In the genomic region with DNA sequence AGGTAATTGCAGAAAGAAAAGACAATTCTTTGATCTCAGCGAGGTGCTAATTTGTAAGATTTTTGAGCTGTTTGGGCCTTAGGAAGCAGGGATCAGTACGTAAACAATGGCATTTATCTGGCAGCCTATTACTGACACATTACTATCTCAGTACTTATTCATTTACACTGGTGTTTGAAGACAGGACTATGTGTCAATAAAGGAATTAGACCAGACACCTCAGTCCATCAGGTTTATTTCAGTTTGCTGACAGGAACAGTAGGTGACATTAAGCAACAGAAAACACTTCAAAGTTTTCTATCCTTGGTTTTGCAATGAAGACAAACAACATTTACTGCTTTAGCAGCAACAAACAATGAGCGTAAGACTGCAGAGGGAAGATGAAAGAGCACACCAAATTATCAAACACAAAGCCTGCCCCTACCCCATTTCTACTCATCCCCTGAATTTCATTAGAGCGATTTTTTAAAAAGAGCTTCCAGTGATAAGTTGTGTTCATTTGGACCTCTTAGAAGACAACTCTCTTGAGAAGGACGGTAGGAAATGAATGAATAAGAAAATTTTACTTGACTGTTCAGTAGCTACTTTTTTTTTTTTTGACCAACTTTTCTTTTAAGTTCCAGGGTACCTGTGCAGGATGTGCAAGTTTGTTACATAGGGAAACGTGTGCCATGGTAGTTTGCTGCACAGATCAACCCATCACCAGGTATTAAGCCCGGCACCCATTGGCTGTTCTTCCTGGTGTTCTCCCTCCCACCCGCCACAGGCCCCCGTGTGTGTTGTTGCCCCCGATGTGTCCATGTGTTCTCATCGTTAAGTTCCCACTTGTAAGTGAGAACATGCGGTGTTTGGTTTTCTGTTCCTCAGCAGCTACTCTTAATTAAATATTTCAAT, we compare ENCODE assay signal across 1 cellular context.
TF ChIP-seq lines count a peak whose summit lies in the region.

No MANE protein-coding gene starts in this region.

TF ChIP-seq in HepG2, 621 proteins besides CTCF, POLR2A, EP300 and RAD21 (continued from another document and continues in another):
- TF ChIP-seq, protein P1, sequence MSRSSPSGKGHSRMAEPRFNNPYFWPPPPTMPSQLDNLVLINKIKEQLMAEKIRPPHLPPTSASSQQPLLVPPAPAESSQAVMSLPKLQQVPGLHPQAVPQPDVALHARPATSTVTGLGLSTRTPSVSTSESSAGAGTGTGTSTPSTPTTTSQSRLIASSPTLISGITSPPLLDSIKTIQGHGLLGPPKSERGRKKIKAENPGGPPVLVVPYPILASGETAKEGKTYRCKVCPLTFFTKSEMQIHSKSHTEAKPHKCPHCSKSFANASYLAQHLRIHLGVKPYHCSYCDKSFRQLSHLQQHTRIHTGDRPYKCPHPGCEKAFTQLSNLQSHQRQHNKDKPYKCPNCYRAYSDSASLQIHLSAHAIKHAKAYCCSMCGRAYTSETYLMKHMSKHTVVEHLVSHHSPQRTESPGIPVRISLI (CRISPR knock-in tag; IDR thresholded peaks at IDR 0.05; ENCODE audit: borderline replicate concordance), result no peak
- TF ChIP-seq ELF4 (CRISPR knock-in tag; IDR thresholded peaks at IDR 0.05; ENCODE audit: borderline replicate concordance), result peak; percentile 51; the same call in 1 of the 2 replicates
- peak; percentile 100 for TF ChIP-seq TBX2 (CRISPR knock-in tag; IDR thresholded peaks at IDR 0.05; ENCODE audit: borderline replicate concordance)
- TF ChIP-seq, protein P2, sequence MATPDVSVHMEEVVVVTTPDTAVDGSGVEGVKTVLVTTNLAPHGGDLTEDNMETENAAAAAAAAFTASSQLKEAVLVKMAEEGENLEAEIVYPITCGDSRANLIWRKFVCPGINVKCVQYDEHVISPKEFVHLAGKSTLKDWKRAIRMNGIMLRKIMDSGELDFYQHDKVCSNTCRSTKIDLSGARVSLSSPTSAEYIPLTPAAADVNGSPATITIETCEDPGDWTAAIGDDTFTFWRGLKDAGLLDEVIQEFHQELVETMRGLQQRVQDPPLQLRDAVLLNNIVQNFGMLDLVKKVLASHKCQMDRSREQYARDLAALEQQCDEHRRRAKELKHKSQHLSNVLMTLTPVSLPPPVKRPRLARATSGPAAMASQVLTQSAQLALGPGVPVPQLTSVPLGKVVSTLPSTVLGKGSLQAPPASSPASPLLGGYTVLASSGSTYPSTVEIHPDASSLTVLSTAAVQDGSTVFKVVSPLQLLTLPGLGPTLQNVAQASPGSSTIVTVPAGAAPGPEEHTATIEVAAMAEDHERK (CRISPR knock-in tag; IDR thresholded peaks at IDR 0.05; ENCODE audit: low read depth), result no peak
- no peak for TF ChIP-seq ZNF75D (CRISPR knock-in tag; IDR thresholded peaks at IDR 0.05; ENCODE audit: borderline replicate concordance)
- no peak for TF ChIP-seq ZSCAN25 (CRISPR knock-in tag; IDR thresholded peaks at IDR 0.05)
- TF ChIP-seq CEBPB (IDR thresholded peaks at IDR 0.05; ENCODE audit: borderline replicate concordance, low read depth, low read length), result peak; percentile 83; the same call in 1 of the 2 replicates
- TF ChIP-seq ZNF749 (CRISPR knock-in tag; IDR thresholded peaks at IDR 0.05; ENCODE audit: borderline replicate concordance), result no peak; the same call in 1 of the 2 replicates
- TF ChIP-seq MATR3 (CRISPR knock-in tag; IDR thresholded peaks at IDR 0.05), result no peak
- TF ChIP-seq, protein P3, sequence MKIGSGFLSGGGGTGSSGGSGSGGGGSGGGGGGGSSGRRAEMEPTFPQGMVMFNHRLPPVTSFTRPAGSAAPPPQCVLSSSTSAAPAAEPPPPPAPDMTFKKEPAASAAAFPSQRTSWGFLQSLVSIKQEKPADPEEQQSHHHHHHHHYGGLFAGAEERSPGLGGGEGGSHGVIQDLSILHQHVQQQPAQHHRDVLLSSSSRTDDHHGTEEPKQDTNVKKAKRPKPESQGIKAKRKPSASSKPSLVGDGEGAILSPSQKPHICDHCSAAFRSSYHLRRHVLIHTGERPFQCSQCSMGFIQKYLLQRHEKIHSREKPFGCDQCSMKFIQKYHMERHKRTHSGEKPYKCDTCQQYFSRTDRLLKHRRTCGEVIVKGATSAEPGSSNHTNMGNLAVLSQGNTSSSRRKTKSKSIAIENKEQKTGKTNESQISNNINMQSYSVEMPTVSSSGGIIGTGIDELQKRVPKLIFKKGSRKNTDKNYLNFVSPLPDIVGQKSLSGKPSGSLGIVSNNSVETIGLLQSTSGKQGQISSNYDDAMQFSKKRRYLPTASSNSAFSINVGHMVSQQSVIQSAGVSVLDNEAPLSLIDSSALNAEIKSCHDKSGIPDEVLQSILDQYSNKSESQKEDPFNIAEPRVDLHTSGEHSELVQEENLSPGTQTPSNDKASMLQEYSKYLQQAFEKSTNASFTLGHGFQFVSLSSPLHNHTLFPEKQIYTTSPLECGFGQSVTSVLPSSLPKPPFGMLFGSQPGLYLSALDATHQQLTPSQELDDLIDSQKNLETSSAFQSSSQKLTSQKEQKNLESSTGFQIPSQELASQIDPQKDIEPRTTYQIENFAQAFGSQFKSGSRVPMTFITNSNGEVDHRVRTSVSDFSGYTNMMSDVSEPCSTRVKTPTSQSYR (CRISPR knock-in tag; IDR thresholded peaks at IDR 0.05; ENCODE audit: borderline replicate concordance), result peak; percentile 47; the same call in 1 of the 2 replicates
- TF ChIP-seq TCF7 (IDR thresholded peaks at IDR 0.05; ENCODE audit: low read depth), result peak; percentile 100
- no peak for TF ChIP-seq KLF11 (CRISPR knock-in tag; IDR thresholded peaks at IDR 0.05)
- TF ChIP-seq ZEB1 (IDR thresholded peaks at IDR 0.05; ENCODE audit: insufficient replicate concordance, low read depth), result no peak
- no peak for TF ChIP-seq ARHGAP35 (CRISPR knock-in tag; IDR thresholded peaks at IDR 0.05; ENCODE audit: borderline replicate concordance)
- TF ChIP-seq MBD4 (IDR thresholded peaks at IDR 0.05; ENCODE audit: borderline replicate concordance, low read length), result peak; percentile 98
- 0 out of 2 replicates have a peak, but pooled peaks have one; percentile 47 for TF ChIP-seq ZSCAN31 (CRISPR knock-in tag; IDR thresholded peaks at IDR 0.05; ENCODE audit: low read depth)
- TF ChIP-seq, protein P4, sequence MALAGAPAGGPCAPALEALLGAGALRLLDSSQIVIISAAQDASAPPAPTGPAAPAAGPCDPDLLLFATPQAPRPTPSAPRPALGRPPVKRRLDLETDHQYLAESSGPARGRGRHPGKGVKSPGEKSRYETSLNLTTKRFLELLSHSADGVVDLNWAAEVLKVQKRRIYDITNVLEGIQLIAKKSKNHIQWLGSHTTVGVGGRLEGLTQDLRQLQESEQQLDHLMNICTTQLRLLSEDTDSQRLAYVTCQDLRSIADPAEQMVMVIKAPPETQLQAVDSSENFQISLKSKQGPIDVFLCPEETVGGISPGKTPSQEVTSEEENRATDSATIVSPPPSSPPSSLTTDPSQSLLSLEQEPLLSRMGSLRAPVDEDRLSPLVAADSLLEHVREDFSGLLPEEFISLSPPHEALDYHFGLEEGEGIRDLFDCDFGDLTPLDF (CRISPR knock-in tag; IDR thresholded peaks at IDR 0.05), result no peak
- TF ChIP-seq ZNF143 (CRISPR knock-in tag; IDR thresholded peaks at IDR 0.05), result no peak
- no peak for TF ChIP-seq MED13 (CRISPR knock-in tag; IDR thresholded peaks at IDR 0.05)
- TF ChIP-seq RBM39 (IDR thresholded peaks at IDR 0.05; ENCODE audit: low read depth, low read length, poor library complexity, severe bottlenecking), result no peak
- peak; percentile 19; the same call in 1 of the 2 replicates for TF ChIP-seq KDM6A (CRISPR knock-in tag; IDR thresholded peaks at IDR 0.05; ENCODE audit: low read depth)
- TF ChIP-seq ZMYM4 (CRISPR knock-in tag; IDR thresholded peaks at IDR 0.05), result peak; percentile 80
- no peak for TF ChIP-seq ZNF224 (CRISPR knock-in tag; IDR thresholded peaks at IDR 0.05)
- peak; percentile 26; the same call in 1 of the 2 replicates for TF ChIP-seq JUND (CRISPR knock-in tag; IDR thresholded peaks at IDR 0.05)
- no peak for TF ChIP-seq ELF1 (CRISPR knock-in tag; IDR thresholded peaks at IDR 0.05)
- TF ChIP-seq ZMYM3 (CRISPR knock-in tag; IDR thresholded peaks at IDR 0.05), result no peak
- TF ChIP-seq FOXK1 (CRISPR knock-in tag; IDR thresholded peaks at IDR 0.05; ENCODE audit: borderline replicate concordance, low read depth), result peak; percentile 60; the same call in 1 of the 2 replicates
- TF ChIP-seq, protein P5, sequence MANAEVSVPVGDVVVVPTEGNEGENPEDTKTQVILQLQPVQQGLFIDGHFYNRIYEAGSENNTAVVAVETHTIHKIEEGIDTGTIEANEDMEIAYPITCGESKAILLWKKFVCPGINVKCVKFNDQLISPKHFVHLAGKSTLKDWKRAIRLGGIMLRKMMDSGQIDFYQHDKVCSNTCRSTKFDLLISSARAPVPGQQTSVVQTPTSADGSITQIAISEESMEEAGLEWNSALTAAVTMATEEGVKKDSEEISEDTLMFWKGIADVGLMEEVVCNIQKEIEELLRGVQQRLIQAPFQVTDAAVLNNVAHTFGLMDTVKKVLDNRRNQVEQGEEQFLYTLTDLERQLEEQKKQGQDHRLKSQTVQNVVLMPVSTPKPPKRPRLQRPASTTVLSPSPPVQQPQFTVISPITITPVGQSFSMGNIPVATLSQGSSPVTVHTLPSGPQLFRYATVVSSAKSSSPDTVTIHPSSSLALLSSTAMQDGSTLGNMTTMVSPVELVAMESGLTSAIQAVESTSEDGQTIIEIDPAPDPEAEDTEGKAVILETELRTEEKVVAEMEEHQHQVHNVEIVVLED (CRISPR knock-in tag; IDR thresholded peaks at IDR 0.05; ENCODE audit: borderline replicate concordance), result no peak
- TF ChIP-seq ZNF234 (CRISPR knock-in tag; conservative IDR thresholded peaks at IDR 0.05), result no peak
- no peak for TF ChIP-seq ZNF670 (CRISPR knock-in tag; IDR thresholded peaks at IDR 0.05; ENCODE audit: borderline replicate concordance)
- TF ChIP-seq ZNF652 (CRISPR knock-in tag; IDR thresholded peaks at IDR 0.05; ENCODE audit: borderline replicate concordance, low read depth), result no peak
- TF ChIP-seq, protein P6, sequence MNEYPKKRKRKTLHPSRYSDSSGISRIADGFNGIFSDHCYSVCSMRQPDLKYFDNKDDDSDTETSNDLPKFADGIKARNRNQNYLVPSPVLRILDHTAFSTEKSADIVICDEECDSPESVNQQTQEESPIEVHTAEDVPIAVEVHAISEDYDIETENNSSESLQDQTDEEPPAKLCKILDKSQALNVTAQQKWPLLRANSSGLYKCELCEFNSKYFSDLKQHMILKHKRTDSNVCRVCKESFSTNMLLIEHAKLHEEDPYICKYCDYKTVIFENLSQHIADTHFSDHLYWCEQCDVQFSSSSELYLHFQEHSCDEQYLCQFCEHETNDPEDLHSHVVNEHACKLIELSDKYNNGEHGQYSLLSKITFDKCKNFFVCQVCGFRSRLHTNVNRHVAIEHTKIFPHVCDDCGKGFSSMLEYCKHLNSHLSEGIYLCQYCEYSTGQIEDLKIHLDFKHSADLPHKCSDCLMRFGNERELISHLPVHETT (CRISPR knock-in tag; conservative IDR thresholded peaks at IDR 0.05), result no peak
- TF ChIP-seq ZNF747 (CRISPR knock-in tag; IDR thresholded peaks at IDR 0.05; ENCODE audit: borderline replicate concordance), result no peak
- TF ChIP-seq, protein P7, sequence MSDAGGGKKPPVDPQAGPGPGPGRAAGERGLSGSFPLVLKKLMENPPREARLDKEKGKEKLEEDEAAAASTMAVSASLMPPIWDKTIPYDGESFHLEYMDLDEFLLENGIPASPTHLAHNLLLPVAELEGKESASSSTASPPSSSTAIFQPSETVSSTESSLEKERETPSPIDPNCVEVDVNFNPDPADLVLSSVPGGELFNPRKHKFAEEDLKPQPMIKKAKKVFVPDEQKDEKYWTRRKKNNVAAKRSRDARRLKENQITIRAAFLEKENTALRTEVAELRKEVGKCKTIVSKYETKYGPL (CRISPR knock-in tag; IDR thresholded peaks at IDR 0.05), result no peak
- peak; percentile 74 for TF ChIP-seq NR2F6 (IDR thresholded peaks at IDR 0.05)
- TF ChIP-seq NR2F6 (CRISPR knock-in tag; IDR thresholded peaks at IDR 0.05), result 0 out of 2 replicates have a peak, but pooled peaks have one; percentile 48
- TF ChIP-seq ZMAT3 (CRISPR knock-in tag; conservative IDR thresholded peaks at IDR 0.05), result no peak
- peak; percentile 55; the same call in 1 of the 2 replicates for TF ChIP-seq ZNF354B (CRISPR knock-in tag; IDR thresholded peaks at IDR 0.05)
- TF ChIP-seq, protein P8, sequence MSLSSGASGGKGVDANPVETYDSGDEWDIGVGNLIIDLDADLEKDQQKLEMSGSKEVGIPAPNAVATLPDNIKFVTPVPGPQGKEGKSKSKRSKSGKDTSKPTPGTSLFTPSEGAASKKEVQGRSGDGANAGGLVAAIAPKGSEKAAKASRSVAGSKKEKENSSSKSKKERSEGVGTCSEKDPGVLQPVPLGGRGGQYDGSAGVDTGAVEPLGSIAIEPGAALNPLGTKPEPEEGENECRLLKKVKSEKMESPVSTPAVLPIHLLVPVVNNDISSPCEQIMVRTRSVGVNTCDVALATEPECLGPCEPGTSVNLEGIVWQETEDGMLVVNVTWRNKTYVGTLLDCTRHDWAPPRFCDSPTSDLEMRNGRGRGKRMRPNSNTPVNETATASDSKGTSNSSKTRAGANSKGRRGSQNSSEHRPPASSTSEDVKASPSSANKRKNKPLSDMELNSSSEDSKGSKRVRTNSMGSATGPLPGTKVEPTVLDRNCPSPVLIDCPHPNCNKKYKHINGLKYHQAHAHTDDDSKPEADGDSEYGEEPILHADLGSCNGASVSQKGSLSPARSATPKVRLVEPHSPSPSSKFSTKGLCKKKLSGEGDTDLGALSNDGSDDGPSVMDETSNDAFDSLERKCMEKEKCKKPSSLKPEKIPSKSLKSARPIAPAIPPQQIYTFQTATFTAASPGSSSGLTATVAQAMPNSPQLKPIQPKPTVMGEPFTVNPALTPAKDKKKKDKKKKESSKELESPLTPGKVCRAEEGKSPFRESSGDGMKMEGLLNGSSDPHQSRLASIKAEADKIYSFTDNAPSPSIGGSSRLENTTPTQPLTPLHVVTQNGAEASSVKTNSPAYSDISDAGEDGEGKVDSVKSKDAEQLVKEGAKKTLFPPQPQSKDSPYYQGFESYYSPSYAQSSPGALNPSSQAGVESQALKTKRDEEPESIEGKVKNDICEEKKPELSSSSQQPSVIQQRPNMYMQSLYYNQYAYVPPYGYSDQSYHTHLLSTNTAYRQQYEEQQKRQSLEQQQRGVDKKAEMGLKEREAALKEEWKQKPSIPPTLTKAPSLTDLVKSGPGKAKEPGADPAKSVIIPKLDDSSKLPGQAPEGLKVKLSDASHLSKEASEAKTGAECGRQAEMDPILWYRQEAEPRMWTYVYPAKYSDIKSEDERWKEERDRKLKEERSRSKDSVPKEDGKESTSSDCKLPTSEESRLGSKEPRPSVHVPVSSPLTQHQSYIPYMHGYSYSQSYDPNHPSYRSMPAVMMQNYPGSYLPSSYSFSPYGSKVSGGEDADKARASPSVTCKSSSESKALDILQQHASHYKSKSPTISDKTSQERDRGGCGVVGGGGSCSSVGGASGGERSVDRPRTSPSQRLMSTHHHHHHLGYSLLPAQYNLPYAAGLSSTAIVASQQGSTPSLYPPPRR (CRISPR knock-in tag; IDR thresholded peaks at IDR 0.05; ENCODE audit: borderline replicate concordance), result peak; percentile 96
- no peak for TF ChIP-seq MEIS2 (CRISPR knock-in tag; IDR thresholded peaks at IDR 0.05)
- TF ChIP-seq KLF16 (CRISPR knock-in tag; IDR thresholded peaks at IDR 0.05), result 0 out of 4 replicates have a peak, but pooled peaks of 1 of the 2 experiments have one; percentile 43
